8 cellular contexts compared by ENCODE assay signal in the genomic region with DNA sequence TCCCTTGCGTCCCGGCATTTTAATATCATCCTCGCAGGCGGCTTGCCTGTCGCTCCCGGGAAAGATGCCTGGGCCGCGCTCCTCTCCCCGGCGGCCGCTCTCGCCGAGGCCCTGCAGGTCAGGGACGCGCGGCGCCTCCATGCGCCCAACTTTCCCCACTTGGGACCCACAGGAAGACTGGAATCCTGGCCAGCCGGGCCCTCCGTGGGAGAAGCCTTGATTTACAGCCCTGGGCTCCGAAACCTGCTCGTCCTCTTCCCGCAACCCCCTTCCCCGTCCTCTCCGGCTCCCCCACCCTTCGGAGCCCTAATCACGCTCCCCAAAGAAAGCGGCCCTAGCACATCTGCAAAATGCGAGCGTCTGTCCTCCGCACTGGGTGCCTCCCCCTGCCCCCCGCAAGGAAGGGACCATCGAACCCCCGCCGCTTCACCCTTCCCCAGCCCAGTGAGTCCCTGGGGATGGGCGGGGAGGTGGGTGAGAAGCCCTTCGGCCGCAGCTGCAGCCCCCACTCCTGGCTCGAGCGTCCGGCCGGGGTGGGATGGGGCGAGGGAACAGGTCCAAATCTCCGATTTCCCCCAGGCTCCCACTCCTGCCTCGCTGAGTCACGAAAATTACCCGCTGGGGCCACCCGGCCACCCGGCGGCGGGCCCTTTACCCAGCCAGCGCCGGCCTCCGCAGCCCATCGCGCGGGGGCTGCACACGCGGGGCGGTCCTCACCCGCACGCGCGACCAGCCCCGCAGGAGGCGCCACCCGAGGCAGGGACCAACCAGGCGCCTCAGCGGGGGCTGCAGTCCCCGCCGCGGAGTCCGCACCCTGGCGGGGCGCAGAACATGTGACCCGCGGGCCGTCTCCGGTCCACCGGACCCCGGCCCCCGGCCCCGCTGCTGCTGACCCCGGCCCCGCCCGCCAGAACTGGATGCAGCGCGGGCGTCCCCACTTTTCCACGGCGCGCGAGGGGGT. TPM values are rescaled to one million over a fixed set of nuclear protein-coding genes. Genes with fewer than 3 reads are reported as not detected.
A peak's percentile ranks its signal among the peaks of the same experiment; 100 is the strongest.
DNase-seq lines count a peak whose midpoint lies in the region; ATAC-seq and TF ChIP-seq lines count a peak whose summit lies in the region.

No MANE protein-coding gene starts in this region.

- H3K27me3 ChIP-seq in Peyer's patch (no peaks in the 10 kb centered on the region), ovary (no peaks in the 10 kb centered on the region)

- no peak for TF ChIP-seq POLR2A in Peyer's patch (IDR thresholded peaks at IDR 0.05)
- no peak for TF ChIP-seq POLR2A in ovary (IDR thresholded peaks at IDR 0.05)

- peak overlapping the region; percentile 55 to 94 (median 69) for H3K27ac ChIP-seq in Peyer's patch
- peak overlapping the region; percentile 79 to 83 for H3K27ac ChIP-seq in ovary

- H3K4me3 ChIP-seq in Peyer's patch (peak overlapping the region; percentile 50 to 98 (median 67)), fibroblast of villous mesenchyme (ENCODE audit: low read depth, low read length) (peak overlapping the region; percentile 70), ovary (peak overlapping the region; percentile 92)

- intact Hi-C loops in ovary (cut with DNase I) = loop anchor here (2.0 to 10.0 kb wide), 3 partner anchors 47 to 57 kb away; no protein-coding TSS in a partner anchor

- H3K4me1 ChIP-seq in Peyer's patch (peaks cover 0 to 18% (median 4%) of the 10 kb centered on the region in 4 donors), ovary (ENCODE audit: insufficient read depth) (peaks cover 19% of the 10 kb centered on the region)

- peak; percentile 1 for DNase-seq in CD1c-positive myeloid dendritic cell (ENCODE audit: extremely low spot score)
- no peak for DNase-seq in Peyer's patch
- DNase-seq in fibroblast of villous mesenchyme (ENCODE audit: low read depth) = peak; percentile 25
- peak; percentile 66 to 82 (median 67) for DNase-seq in ovary
- DNase-seq in SIG-M5 treated with dmso at 0.1 percent for 504 hours (lab: John Stamatoyannopoulos, UW; ENCODE audit: unreplicated experiment) = no peak
- no peak for DNase-seq in NCI-H128 (lab: John Stamatoyannopoulos, UW; ENCODE audit: unreplicated experiment)
- no peak for DNase-seq in activated gamma-delta T cell (lab: John Stamatoyannopoulos, UW)

- no peak for TF ChIP-seq CTCF in Peyer's patch (IDR thresholded peaks at IDR 0.05)
- TF ChIP-seq CTCF in fibroblast of villous mesenchyme (IDR thresholded peaks at IDR 0.05; ENCODE audit: insufficient read depth, low read depth, low read length) = peak; percentile 2
- TF ChIP-seq CTCF in ovary (IDR thresholded peaks at IDR 0.05) = no peak

- ATAC-seq in GM21737 (IDR thresholded peaks at IDR 0.05; ENCODE audit: unreplicated experiment) = peak; percentile 12

- H3K9me3 ChIP-seq in Peyer's patch (no peaks in the 10 kb centered on the region), ovary (no peaks in the 10 kb centered on the region)

- TF ChIP-seq EP300 in ovary (IDR thresholded peaks at IDR 0.05) = no peak

- WGBS in ovary, 3 donors = 0 to 3% (median 0%) methylated on average over 42 to 93 of the region's 93 CpGs

- H3K36me3 ChIP-seq in Peyer's patch (no peaks in the 10 kb centered on the region), ovary (no peaks in the 10 kb centered on the region)

RNA-seq across cellular contexts. Expression of a gene that starts 0.7 kb away (rescaled TPM):
- 10 to 100 TPM in 1 of 4 donors, 1 to 10 TPM in 3; 2.6 to 15.7 (median 6.8) TPM for total RNA-seq in Peyer's patch
- 22.9 and 35.4 TPM in 2 replicates for total RNA-seq in fibroblast of villous mesenchyme
- total RNA-seq in ovary = 10 to 100 TPM; 27.7 to 47.5 (median 40.5) TPM
- polyA plus RNA-seq in ovary = 10 to 100 TPM; 16.0 to 34.3 TPM

Comparison
In these comparisons a context has a peak if more than half of its experiments do, and no peak if none do; other contexts are left out.
1. DNase-seq: peak in CD1c-positive myeloid dendritic cell (single experiment), fibroblast of villous mesenchyme (single experiment) and ovary (5 of 5); none in Peyer's patch (0 of 3), SIG-M5 treated with dmso at 0.1 percent for 504 hours (single experiment), NCI-H128 (single experiment) and activated gamma-delta T cell (single experiment).
2. Peak in every context shown above with its lines, with median percentiles within 50 percentile points of each other: H3K4me3 ChIP-seq.